In genomic region chr7:156650042-156650441, GRCh38 we compare ENCODE assay signal across 8 cellular contexts. TPM values are rescaled to one million over a fixed set of nuclear protein-coding genes. Genes with fewer than 3 reads are reported as not detected.
A peak's percentile ranks its signal among the peaks of the same experiment; 100 is the strongest.
DNase-seq lines count a peak whose midpoint lies in the region; TF ChIP-seq lines count a peak whose summit lies in the region.

No MANE protein-coding gene starts in this region.

- H3K4me1 Mint-ChIP-seq in glutamatergic neuron (ENCODE audit: low read depth, unreplicated experiment), result no peaks in the 10 kb centered on the region

- WGBS in tibial nerve, 2 donors, result 44 to 46% methylated on average over 9 of the region's 9 CpGs

- H3K27ac ChIP-seq in RWPE1 (no peak overlapping the region), tibial nerve (no peak overlapping the region)

- H3K9me3 Mint-ChIP-seq in glutamatergic neuron (ENCODE audit: unreplicated experiment), result peaks cover 5% of the 10 kb centered on the region

- TF ChIP-seq EP300 in tibial nerve (IDR thresholded peaks at IDR 0.05), result no peak

- no peak for TF ChIP-seq POLR2A in tibial nerve (IDR thresholded peaks at IDR 0.05)

- H3K9me3 ChIP-seq in tibial nerve, result no peaks in the 10 kb centered on the region

- H3K4me3 Mint-ChIP-seq in glutamatergic neuron (ENCODE audit: unreplicated experiment), result no peak overlapping the region

- H3K27me3 ChIP-seq in tibial nerve, result peaks cover 0 to 15% of the 10 kb centered on the region in 2 donors

- POLR2A ChIA-PET in RWPE1 (lab: Yijun Ruan, JAX; ENCODE audit: low non-redundant PET), result no interaction called here

- H3K4me1 ChIP-seq in tibial nerve, result no peaks in the 10 kb centered on the region

- DNase-seq in stimulated activated CD4-positive, alpha-beta T cell treated with anti-CD3 and anti-CD28 coated beads, Interleukin-15, amount 100 ng/mL, for 24 hours, result peak; percentile 25
- DNase-seq in stimulated activated CD4-positive, alpha-beta T cell treated with anti-CD3 and anti-CD28 coated beads, Interleukin-2, amount 100 ng/mL, for 48 hours, result no peak
- DNase-seq in RWPE1 (ENCODE audit: low spot score) (peak; percentile 23), glutamatergic neuron (peak; percentile 36), NCI-H82 treated with DMSO at 0.1 percent for 48 hours (lab: John Stamatoyannopoulos, UW; ENCODE audit: unreplicated experiment) (no peak), foreskin melanocyte (no peak), epidermal melanocyte (ENCODE audit: insufficient read length, low spot score) (no peak), tibial nerve (ENCODE audit: low spot score in 2 of 2) (no peak)

- no peak overlapping the region for H3K27ac Mint-ChIP-seq in glutamatergic neuron (ENCODE audit: unreplicated experiment)

- H3K4me3 ChIP-seq in tibial nerve, result no peak overlapping the region

- peaks cover 21% of the 10 kb centered on the region for H3K36me3 Mint-ChIP-seq in glutamatergic neuron (ENCODE audit: unreplicated experiment)

- H3K27me3 Mint-ChIP-seq in glutamatergic neuron (ENCODE audit: unreplicated experiment), result peaks cover under 1% of the 10 kb centered on the region

- H3K36me3 ChIP-seq in tibial nerve, result no peaks in the 10 kb centered on the region

- peak; percentile 19; the same call in 1 of the 2 replicates for TF ChIP-seq CTCF in RWPE1 (conservative IDR thresholded peaks at IDR 0.05; ENCODE audit: low read depth)
- no peak for TF ChIP-seq CTCF in glutamatergic neuron (IDR thresholded peaks at IDR 0.05; ENCODE audit: partially characterized antibody, unreplicated experiment)
- no peak for TF ChIP-seq CTCF in tibial nerve (IDR thresholded peaks at IDR 0.05)

- CTCF ChIA-PET in RWPE1 (lab: Yijun Ruan, JAX), result interaction anchor here (0.6 kb wide), 1 partner anchor 252 kb away, joined by 3 read pairs; no protein-coding TSS in a partner anchor

RNA-seq across cellular contexts. Expression of gene RNF32, which starts 9.5 kb away (rescaled TPM):
- total RNA-seq in glutamatergic neuron (ENCODE audit: unreplicated experiment) (2.2 TPM), tibial nerve (1 to 10 TPM in 2 of 4 donors, under 1 TPM in 1, not detected in 1; 0.42 to 6.0 (median 1.5) TPM)

Comparison
In these comparisons a context has a peak if more than half of its experiments do, and no peak if none do; other contexts are left out.
1. DNase-seq: peak in stimulated activated CD4-positive, alpha-beta T cell treated with anti-CD3 and anti-CD28 coated beads, Interleukin-15, amount 100 ng/mL, for 24 hours (single experiment), RWPE1 (single experiment) and glutamatergic neuron (single experiment); none in stimulated activated CD4-positive, alpha-beta T cell treated with anti-CD3 and anti-CD28 coated beads, Interleukin-2, amount 100 ng/mL, for 48 hours (0 of 2), NCI-H82 treated with DMSO at 0.1 percent for 48 hours (single experiment), foreskin melanocyte (single experiment), epidermal melanocyte (single experiment) and tibial nerve (0 of 2).